In the genomic region with DNA sequence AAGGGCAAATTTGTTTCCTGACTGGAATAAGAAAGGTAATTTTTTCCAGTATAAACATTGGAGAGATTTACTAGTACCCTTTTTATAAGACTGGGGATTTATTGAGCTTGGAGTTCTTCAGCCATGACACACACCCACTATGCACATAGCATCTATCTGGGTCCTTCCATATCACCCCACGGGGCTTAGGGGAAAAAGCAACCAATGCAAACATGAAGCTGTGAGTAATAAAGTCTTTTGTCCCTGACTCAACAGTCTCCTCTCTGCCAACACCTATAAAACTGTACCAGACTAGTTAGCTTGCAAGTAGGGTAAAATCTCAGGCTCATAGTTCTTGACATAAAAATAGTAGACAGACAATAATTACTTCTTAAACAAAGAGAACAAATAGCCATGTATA, we compare ENCODE assay signal across 17 cellular contexts. TPM values are rescaled to one million over a fixed set of nuclear protein-coding genes. Genes with fewer than 3 reads are reported as not detected.
DNase-seq lines count a peak whose midpoint lies in the region; ATAC-seq, FAIRE-seq and TF ChIP-seq lines count a peak whose summit lies in the region.
"Had no signal": no experiment of that assay in that cellular context is flagged by ENCODE, and none has a peak within 500 bp of the region (broad histone marks: within the 10 kb centered on the region; RNA-seq: fewer than 3 reads in every experiment).

No MANE protein-coding gene starts in this region.

- H3K27ac Mint-ChIP-seq in activated CD4-positive, alpha-beta memory T cell treated with anti-CD3 and anti-CD28 coated beads for 36 hours = no peak overlapping the region
- H3K27ac Mint-ChIP-seq: CD4-positive, CD25-positive, alpha-beta regulatory T cell; naive thymus-derived CD4-positive, alpha-beta T cell; stimulated activated effector memory CD8-positive, alpha-beta T cell treated with anti-CD3 and anti-CD28 coated beads, Interleukin-12 subunit alpha, Interleukin-12 subunit beta, amount 100 ng/mL, for 72 hours had no signal

- no peak for TF ChIP-seq CTCF in D721Med (IDR thresholded peaks at IDR 0.05; ENCODE audit: insufficient read depth, missing control alignments)

- H3K27me3 Mint-ChIP-seq in activated CD4-positive, alpha-beta memory T cell treated with anti-CD3 and anti-CD28 coated beads for 36 hours = no peaks in the 10 kb centered on the region
- H3K27me3 Mint-ChIP-seq: CD4-positive, CD25-positive, alpha-beta regulatory T cell; naive thymus-derived CD4-positive, alpha-beta T cell had no signal

- intact Hi-C loops in sciatic nerve (cut with DNase I) = no loop called here
- intact Hi-C loops in activated CD4-positive, alpha-beta memory T cell treated with anti-CD3 and anti-CD28 coated beads for 36 hours (cut with micrococcal nuclease) = no loop called here

- no peak overlapping the region for H3K4me3 Mint-ChIP-seq in activated CD4-positive, alpha-beta memory T cell treated with anti-CD3 and anti-CD28 coated beads for 36 hours
- H3K4me3 Mint-ChIP-seq: CD4-positive, CD25-positive, alpha-beta regulatory T cell; naive thymus-derived CD4-positive, alpha-beta T cell; stimulated activated effector memory CD8-positive, alpha-beta T cell treated with anti-CD3 and anti-CD28 coated beads, Interleukin-12 subunit alpha, Interleukin-12 subunit beta, amount 100 ng/mL, for 72 hours had no signal

- H3K27ac ChIP-seq in epithelial cell of prostate = peak overlapping the region; percentile 15
- H3K27ac ChIP-seq: heart right ventricle, HL-60, left ventricle myocardium inferior had no signal

- no peaks in the 10 kb centered on the region for H3K4me1 Mint-ChIP-seq in activated CD4-positive, alpha-beta memory T cell treated with anti-CD3 and anti-CD28 coated beads for 36 hours (ENCODE audit: low read depth)
- H3K4me1 Mint-ChIP-seq: CD4-positive, CD25-positive, alpha-beta regulatory T cell; naive thymus-derived CD4-positive, alpha-beta T cell; stimulated activated effector memory CD8-positive, alpha-beta T cell treated with anti-CD3 and anti-CD28 coated beads, Interleukin-12 subunit alpha, Interleukin-12 subunit beta, amount 100 ng/mL, for 72 hours had no signal

- no peaks in the 10 kb centered on the region for H3K36me3 Mint-ChIP-seq in activated CD4-positive, alpha-beta memory T cell treated with anti-CD3 and anti-CD28 coated beads for 36 hours
- H3K36me3 Mint-ChIP-seq: CD4-positive, CD25-positive, alpha-beta regulatory T cell; naive thymus-derived CD4-positive, alpha-beta T cell; stimulated activated effector memory CD8-positive, alpha-beta T cell treated with anti-CD3 and anti-CD28 coated beads, Interleukin-12 subunit alpha, Interleukin-12 subunit beta, amount 100 ng/mL, for 72 hours had no signal

- no peak for FAIRE-seq in D721Med (lab: Jason Lieb, UNC)

- H3K9me3 Mint-ChIP-seq in activated CD4-positive, alpha-beta memory T cell treated with anti-CD3 and anti-CD28 coated beads for 36 hours = no peaks in the 10 kb centered on the region

- DNase-seq in EL (peak; percentile 69), NCI-H226 (peak; percentile 26), epithelial cell of prostate (ENCODE audit: low read depth, low spot score) (peak; percentile 73), sciatic nerve (ENCODE audit: low spot score) (no peak), Ammon's horn (ENCODE audit: low spot score) (no peak), D721Med (ENCODE audit: insufficient read length, low spot score) (no peak)
- DNase-seq in activated CD4-positive, alpha-beta memory T cell treated with anti-CD3 and anti-CD28 coated beads for 36 hours = no peak
- no peak for DNase-seq in stimulated activated naive CD8-positive, alpha-beta T cell treated with anti-CD3 and anti-CD28 coated beads, Interleukin-15, Interleukin-2, amounts not matched to agents 100 U/mL and 50 U/mL, for 24 hours
- DNase-seq: caudate nucleus; CD4-positive, CD25-positive, alpha-beta regulatory T cell; heart right ventricle; left ventricle myocardium inferior; naive thymus-derived CD4-positive, alpha-beta T cell; NK-92 treated with Interleukin-12 subunit alpha and Interleukin-12 subunit beta, amount 100 ng/mL, for 24 hours; stimulated activated CD4-positive, alpha-beta T cell treated with anti-CD3 and anti-CD28 coated beads, Interleukin-4, amount 100 ng/mL, for 24 hours had no signal

- POLR2A ChIA-PET in activated CD4-positive, alpha-beta memory T cell treated with anti-CD3 and anti-CD28 coated beads for 36 hours (lab: Charles Lee) = no interaction called here

- CTCF ChIA-PET in activated CD4-positive, alpha-beta memory T cell treated with anti-CD3 and anti-CD28 coated beads for 36 hours (lab: Charles Lee) = interaction anchor here (0.6 kb wide), 1 partner anchor 494 kb away, joined by 3 read pairs; no protein-coding TSS in a partner anchor

- ATAC-seq in sciatic nerve = peak; percentile 10
- ATAC-seq in stimulated activated naive CD8-positive, alpha-beta T cell treated with anti-CD3 and anti-CD28 coated beads, Interleukin-15, Interleukin-2, amounts not matched to agents 100 U/mL and 50 U/mL, for 24 hours = no peak
- ATAC-seq: heart right ventricle; naive thymus-derived CD4-positive, alpha-beta T cell; stimulated activated effector memory CD8-positive, alpha-beta T cell treated with anti-CD3 and anti-CD28 coated beads, Interleukin-12 subunit alpha, Interleukin-12 subunit beta, amount 100 ng/mL, for 72 hours had no signal

RNA-seq across cellular contexts. Expression of a gene that starts 23.4 kb away (rescaled TPM):
- total RNA-seq in sciatic nerve = 31.4 TPM
- not detected for total RNA-seq in activated CD4-positive, alpha-beta memory T cell treated with anti-CD3 and anti-CD28 coated beads for 36 hours
- total RNA-seq: CD4-positive, CD25-positive, alpha-beta regulatory T cell; naive thymus-derived CD4-positive, alpha-beta T cell had no signal

Comparison
In these comparisons a context has a peak if more than half of its experiments do, and no peak if none do; other contexts are left out.
1. DNase-seq: peak in EL (single experiment), NCI-H226 (single experiment) and epithelial cell of prostate (single experiment); none in sciatic nerve (single experiment), activated CD4-positive, alpha-beta memory T cell treated with anti-CD3 and anti-CD28 coated beads for 36 hours (single experiment), Ammon's horn (single experiment), D721Med (single experiment) and stimulated activated naive CD8-positive, alpha-beta T cell treated with anti-CD3 and anti-CD28 coated beads, Interleukin-15, Interleukin-2, amounts not matched to agents 100 U/mL and 50 U/mL, for 24 hours (single experiment).
2. RNA of a gene that starts 23.4 kb away (total RNA-seq): 31.4 TPM in sciatic nerve (single experiment); not detected in activated CD4-positive, alpha-beta memory T cell treated with anti-CD3 and anti-CD28 coated beads for 36 hours; every median in the first group is over 10 times any median in the second.